In the genomic region with DNA sequence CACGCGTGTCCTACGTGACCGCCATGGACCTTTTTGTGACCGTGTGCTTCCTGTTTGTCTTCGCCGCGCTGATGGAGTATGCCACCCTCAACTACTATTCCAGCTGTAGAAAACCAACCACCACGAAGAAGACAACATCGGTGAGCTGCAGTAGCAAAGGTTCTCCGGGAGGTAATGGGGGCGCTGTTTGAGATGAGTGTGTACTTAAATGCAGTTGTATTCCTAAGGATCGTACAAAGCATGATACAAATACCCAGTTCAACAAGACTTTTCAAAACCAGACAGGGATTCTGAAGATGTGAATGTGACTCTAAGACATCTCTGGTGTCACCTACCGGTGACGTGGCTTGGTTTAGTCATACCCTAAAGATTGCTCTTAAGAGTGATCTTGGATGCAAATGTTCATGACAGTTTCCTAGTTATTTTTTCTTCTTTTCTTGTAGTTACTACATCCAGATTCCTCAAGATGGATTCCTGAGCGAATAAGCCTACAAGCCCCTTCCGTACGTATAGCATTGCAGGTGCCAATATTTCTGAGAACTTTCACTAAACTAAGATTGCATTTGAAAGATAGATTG, we compare ENCODE assay signal across 19 cellular contexts.
A peak's percentile ranks its signal among the peaks of the same experiment; 100 is the strongest.
DNase-seq lines count a peak whose midpoint lies in the region; ATAC-seq and TF ChIP-seq lines count a peak whose summit lies in the region.
"Had no signal": no experiment of that assay in that cellular context is flagged by ENCODE, and none has a peak within 500 bp of the region (broad histone marks: within the 10 kb centered on the region; RNA-seq: fewer than 3 reads in every experiment).

No MANE protein-coding gene starts in this region.

- H3K27ac Mint-ChIP-seq in activated naive CD8-positive, alpha-beta T cell treated with anti-CD3 and anti-CD28 coated beads for 36 hours, result no peak overlapping the region
- H3K27ac Mint-ChIP-seq: CD4-positive, alpha-beta memory T cell had no signal

- H3K4me3 Mint-ChIP-seq in activated naive CD8-positive, alpha-beta T cell treated with anti-CD3 and anti-CD28 coated beads for 36 hours, result no peak overlapping the region
- H3K4me3 Mint-ChIP-seq: CD4-positive, alpha-beta memory T cell had no signal

- H3K36me3 Mint-ChIP-seq in activated naive CD8-positive, alpha-beta T cell treated with anti-CD3 and anti-CD28 coated beads for 36 hours, result no peaks in the 10 kb centered on the region

- H3K27ac ChIP-seq in RWPE2 (ENCODE audit: poor library complexity, severe bottlenecking), result no peak overlapping the region
- no peak overlapping the region for H3K27ac ChIP-seq in foreskin keratinocyte
- H3K27ac ChIP-seq: epithelial cell of prostate, RWPE1 had no signal

- TF ChIP-seq CTCF in RWPE2 (IDR thresholded peaks at IDR 0.05; ENCODE audit: poor library complexity, severe bottlenecking) (peak; percentile 22), foreskin keratinocyte (conservative IDR thresholded peaks at IDR 0.05) (peak; percentile 24)

- H3K27me3 Mint-ChIP-seq in activated naive CD8-positive, alpha-beta T cell treated with anti-CD3 and anti-CD28 coated beads for 36 hours, result no peaks in the 10 kb centered on the region
- H3K27me3 Mint-ChIP-seq: CD4-positive, alpha-beta memory T cell had no signal

- peaks cover 16% of the 10 kb centered on the region for H3K9me3 Mint-ChIP-seq in activated naive CD8-positive, alpha-beta T cell treated with anti-CD3 and anti-CD28 coated beads for 36 hours

- no peaks in the 10 kb centered on the region for H3K4me1 Mint-ChIP-seq in activated naive CD8-positive, alpha-beta T cell treated with anti-CD3 and anti-CD28 coated beads for 36 hours
- H3K4me1 Mint-ChIP-seq: CD4-positive, alpha-beta memory T cell had no signal

- H3K36me3 ChIP-seq in RWPE2 (ENCODE audit: low read depth), result no peaks in the 10 kb centered on the region

- no peak overlapping the region for H3K4me3 ChIP-seq in RWPE2 (ENCODE audit: severe bottlenecking)

- ATAC-seq in RWPE2 (ENCODE audit: low read depth) (no peak), foreskin keratinocyte (no peak), HG03432 (IDR thresholded peaks at IDR 0.05; ENCODE audit: unreplicated experiment) (no peak), HG03521 (IDR thresholded peaks at IDR 0.05; ENCODE audit: unreplicated experiment) (no peak)
- ATAC-seq: left cardiac atrium had no signal

- H3K27me3 ChIP-seq in RWPE2 (ENCODE audit: insufficient read depth, poor library complexity, severe bottlenecking), result no peaks in the 10 kb centered on the region
- no peaks in the 10 kb centered on the region for H3K27me3 ChIP-seq in foreskin keratinocyte

- peak; percentile 3 for DNase-seq in A172 (ENCODE audit: low spot score)
- DNase-seq in HT-29 (ENCODE audit: low spot score), result peak; percentile 49
- no peak for DNase-seq in RWPE2 (ENCODE audit: low spot score)
- DNase-seq in foreskin keratinocyte, result no peak
- no peak for DNase-seq in activated naive CD8-positive, alpha-beta T cell treated with anti-CD3 and anti-CD28 coated beads for 36 hours
- no peak for DNase-seq in NCI-H510A treated with DMSO at 0.1 percent for 48 hours (lab: John Stamatoyannopoulos, UW)
- DNase-seq: activated CD4-positive, alpha-beta T cell treated with anti-CD3 and anti-CD28 coated beads for 48 hours; activated CD8-positive, alpha-beta memory T cell treated with anti-CD3 and anti-CD28 coated beads, Interleukin-2, amount 50 U/mL, for 4 hours; activated effector memory CD4-positive, alpha-beta T cell treated with anti-CD3 and anti-CD28 coated beads, Interleukin-2, amount 50 U/mL, for 16 hours; CD4-positive, alpha-beta memory T cell; DMS79; left cardiac atrium; midbrain; NCI-H226; stimulated activated CD4-positive, alpha-beta T cell treated with anti-CD3 and anti-CD28 coated beads, Interleukin-12 subunit alpha, Interleukin-12 subunit beta, amount 100 ng/mL, for 4 hours had no signal

- H3K4me1 ChIP-seq in RWPE2 (ENCODE audit: insufficient read depth, poor library complexity, severe bottlenecking) (no peaks in the 10 kb centered on the region), foreskin keratinocyte (no peaks in the 10 kb centered on the region)

- H3K9me3 ChIP-seq in RWPE2 (ENCODE audit: severe bottlenecking), result no peaks in the 10 kb centered on the region

Comparison
In these comparisons a context has a peak if more than half of its experiments do, and no peak if none do; other contexts are left out.
1. DNase-seq: peak in A172 (single experiment) and HT-29 (single experiment); none in RWPE2 (single experiment), foreskin keratinocyte (0 of 2), activated naive CD8-positive, alpha-beta T cell treated with anti-CD3 and anti-CD28 coated beads for 36 hours (single experiment) and NCI-H510A treated with DMSO at 0.1 percent for 48 hours (single experiment).